Comparison of ENCODE assay signal across 9 cellular contexts in genomic region chrX:57120619-57121161, GRCh38. TPM values are rescaled to one million over a fixed set of nuclear protein-coding genes. Genes with fewer than 3 reads are reported as not detected.
DNase-seq lines count a peak whose midpoint lies in the region; ATAC-seq, FAIRE-seq and TF ChIP-seq lines count a peak whose summit lies in the region.
"Not testable (repeated sequence)": the region's sequence is repeated elsewhere in the genome, so short reads cannot be mapped to it uniquely, and the experiment has no call there.
"Had no signal": no experiment of that assay in that cellular context is flagged by ENCODE, and none has a peak within 500 bp of the region (broad histone marks: within the 10 kb centered on the region; RNA-seq: fewer than 3 reads in every experiment).

No MANE protein-coding gene starts in this region.

- H3K9me3 Mint-ChIP-seq in Caco-2 (ENCODE audit: unreplicated experiment) = not testable (repeated sequence)

- H3K4me3 Mint-ChIP-seq in Caco-2 (ENCODE audit: unreplicated experiment) = peak overlapping the region; percentile 97

- H3K4me3 ChIP-seq in Caco-2 (ENCODE audit: low read depth, low read length) = peak overlapping the region; percentile 84
- peak overlapping the region; percentile 63 for H3K4me3 ChIP-seq in WI38 (ENCODE audit: low read depth, low read length)
- H3K4me3 ChIP-seq in brain microvascular endothelial cell (ENCODE audit: low read depth, low read length) = peak overlapping the region; percentile 73
- H3K4me3 ChIP-seq in fibroblast of villous mesenchyme (ENCODE audit: low read depth, low read length) = peak overlapping the region; percentile 73
- H3K4me3 ChIP-seq in liver (ENCODE audit: low read depth in 1 of 3, low read length in 3 of 3) = peak overlapping the region; percentile 35 to 94 (median 81)
- H3K4me3 ChIP-seq in pancreas = peak overlapping the region in 3 of 4 donors; percentile 39 to 57 (median 50)
- peak overlapping the region in 1 of 3 donors; percentile 37 for H3K4me3 ChIP-seq in thyroid gland (replicated peaks in 1 of 3)

- not testable (repeated sequence) for H3K4me1 Mint-ChIP-seq in Caco-2 (ENCODE audit: low read depth, unreplicated experiment)

- H3K36me3 ChIP-seq in Caco-2 (ENCODE audit: control insufficient read depth, insufficient read depth, low read length); KOPT-K1 (ENCODE audit: insufficient read depth, low read length); brain microvascular endothelial cell (replicated peaks); liver (ENCODE audit: control insufficient read depth in 4 of 4, insufficient read depth in 3 of 4, low read depth in 1 of 4, low read length in 3 of 4); pancreas; thyroid gland: not testable (repeated sequence)

- not testable (repeated sequence) for BruUV-seq in Caco-2 (replicated peaks; lab: Mats Ljungman, UMichigan)

- not testable (repeated sequence) for H3K4me1 ChIP-seq in Caco-2; liver (ENCODE audit: control insufficient read depth in 4 of 4, insufficient read depth in 4 of 4, low read length in 3 of 4); pancreas; thyroid gland

- not testable (repeated sequence) for FAIRE-seq in pancreas (lab: Jason Lieb, UNC)

- H3K27me3 Mint-ChIP-seq in Caco-2 (ENCODE audit: insufficient read depth, unreplicated experiment) = not testable (repeated sequence)

- ATAC-seq in pancreas = peak in 3 of 4 donors; percentile 14 to 18 (median 17)

- CTCF ChIA-PET in Caco-2 (lab: Charles Lee) = not testable (repeated sequence)

- TF ChIP-seq CTCF in Caco-2 (IDR thresholded peaks at IDR 0.05; ENCODE audit: insufficient read depth in 1 of 2, low read depth in 1 of 2, low read length in 1 of 2, severe bottlenecking in 1 of 2, unreplicated experiment in 1 of 2); WI38 (IDR thresholded peaks at IDR 0.05; ENCODE audit: low read depth, low read length); brain microvascular endothelial cell (IDR thresholded peaks at IDR 0.05; ENCODE audit: low read depth, low read length, missing control alignments); fibroblast of villous mesenchyme (IDR thresholded peaks at IDR 0.05; ENCODE audit: insufficient read depth, low read depth, low read length); liver (IDR thresholded peaks at IDR 0.05; ENCODE audit: low read depth, low read length, missing input control); pancreas (IDR thresholded peaks at IDR 0.05); thyroid gland (IDR thresholded peaks at IDR 0.05): not testable (repeated sequence)

- in situ Hi-C loops in brain microvascular endothelial cell (cut with HindIII; ENCODE audit: low pct_ligation_motif_present, low sequenced_read_pairs) = not testable (repeated sequence)

- TF ChIP-seq POLR2A in thyroid gland (IDR thresholded peaks at IDR 0.05) = not testable (repeated sequence)

- H3K9me3 ChIP-seq in Caco-2; KOPT-K1 (ENCODE audit: insufficient read depth, low read length, poor library complexity, severe bottlenecking); liver (ENCODE audit: control insufficient read depth in 4 of 4, low read length in 3 of 4); pancreas; thyroid gland: not testable (repeated sequence)

- POLR2A ChIA-PET in Caco-2 (lab: Charles Lee) = not testable (repeated sequence)

- peaks cover 20% of the 10 kb centered on the region for H3K36me3 Mint-ChIP-seq in Caco-2 (ENCODE audit: insufficient read depth, unreplicated experiment)

- intact Hi-C loops in Caco-2 (cut with micrococcal nuclease; ENCODE audit: unreplicated experiment) = loop anchor here (10.0 kb wide), 1 partner anchor 164 kb away; the partner anchor contains the start of gene FAAH2
- intact Hi-C loops in pancreas (cut with DNase I); thyroid gland (cut with DNase I): not testable (repeated sequence)

- DNase-seq in Caco-2; brain microvascular endothelial cell; fibroblast of villous mesenchyme (ENCODE audit: low read depth); thyroid gland: not testable (repeated sequence)
- peak in 3 of 6 donors; percentile 9 to 38 (median 12) for DNase-seq in pancreas

- H3K27ac Mint-ChIP-seq in Caco-2 (ENCODE audit: unreplicated experiment) = peak overlapping the region; percentile 95

- H3K27me3 ChIP-seq in Caco-2 (replicated peaks; ENCODE audit: control insufficient read depth, insufficient read depth, low read length); brain microvascular endothelial cell (replicated peaks); liver (ENCODE audit: control insufficient read depth in 4 of 4, insufficient read depth in 4 of 4, low read length in 3 of 4); pancreas; thyroid gland: not testable (repeated sequence)

- WGBS in liver = 2% methylated on average over 10 of the region's 12 CpGs
- 5 to 27% methylated on average over 6 to 10 of the region's 12 CpGs for WGBS in pancreas, 2 donors
- 0 to 1% methylated on average over 4 to 10 of the region's 12 CpGs for WGBS in thyroid gland, 2 donors

- peak overlapping the region; percentile 76 for H3K27ac ChIP-seq in KOPT-K1 (ENCODE audit: low read depth, low read length, poor library complexity, severe bottlenecking)
- H3K27ac ChIP-seq in brain microvascular endothelial cell = not testable (repeated sequence)
- peak overlapping the region; percentile 61 to 75 for H3K27ac ChIP-seq in liver (ENCODE audit: low read depth in 1 of 2, low read length in 2 of 2)
- peak overlapping the region in 1 of 4 donors; percentile 68 for H3K27ac ChIP-seq in pancreas
- H3K27ac ChIP-seq in thyroid gland = peak overlapping the region in 2 of 3 donors; percentile 28 to 54

- not testable (repeated sequence) for H3K9ac ChIP-seq in liver (ENCODE audit: low read depth in 1 of 2, low read length in 2 of 2)

- TF ChIP-seq RAD21 in liver (IDR thresholded peaks at IDR 0.05) = not testable (repeated sequence)

RNA-seq across cellular contexts. Expression of gene SPIN2B, which starts 0.7 kb away (rescaled TPM):
- total RNA-seq in Caco-2 (2022) (14.2 and 14.3 TPM in 2 replicates), fibroblast of villous mesenchyme (6.1 and 7.8 TPM in 2 replicates), liver (1 to 10 TPM; 4.5 to 7.3 TPM), pancreas (1 to 10 TPM; 3.1 to 6.6 (median 3.9) TPM), thyroid gland (10 to 100 TPM in 2 of 4 donors, 1 to 10 TPM in 2; 8.5 to 12.9 (median 10.7) TPM)
- polyA plus RNA-seq in liver (1 to 10 TPM; 3.1 TPM), pancreas (1 to 10 TPM; 5.8 to 8.7 TPM)

RNA-seq across cellular contexts. Expression of gene SPIN2A, which starts 16.5 kb away (rescaled TPM):
- total RNA-seq in Caco-2 (2022) (0.91 and 1.6 TPM in 2 replicates), fibroblast of villous mesenchyme (1.3 and 1.7 TPM in 2 replicates), liver (under 1 TPM; 0.33 to 0.42 TPM), pancreas (under 1 TPM; 0.13 to 0.41 (median 0.19) TPM), thyroid gland (1 to 10 TPM in 1 of 4 donors, under 1 TPM in 3; 0.24 to 1.5 (median 0.53) TPM)
- polyA plus RNA-seq in liver (under 1 TPM; 0.15 to 0.54 TPM), pancreas (under 1 TPM; 0.68 to 0.70 TPM)
- total RNA-seq: glomerular endothelial cell had no signal
